18 cellular contexts compared by ENCODE assay signal in the genomic region with DNA sequence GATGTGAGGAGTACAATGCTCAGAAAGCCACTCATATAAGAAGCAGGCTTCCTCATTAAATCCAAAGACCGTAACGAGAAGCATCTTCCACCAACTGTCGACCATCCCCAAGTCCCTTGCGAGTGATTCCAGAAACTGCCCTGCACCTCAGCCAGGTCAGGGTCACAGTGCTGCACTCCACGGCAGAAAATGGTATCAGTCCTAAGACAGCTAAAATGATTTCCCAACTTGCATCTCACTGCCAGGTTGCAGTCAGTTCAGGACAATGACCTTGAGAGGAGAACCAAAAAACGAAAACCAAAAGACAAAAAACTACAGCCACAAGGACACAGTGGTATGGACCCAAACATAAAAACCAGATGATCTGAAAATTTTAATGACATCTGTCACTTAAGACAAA.
"Had no signal": no experiment of that assay in that cellular context is flagged by ENCODE, and none has a peak within 500 bp of the region (broad histone marks: within the 10 kb centered on the region; RNA-seq: fewer than 3 reads in every experiment).

No MANE protein-coding gene starts in this region.

- H3K4me3 Mint-ChIP-seq: naive B cell; stimulated activated naive CD8-positive, alpha-beta T cell treated with anti-CD3 and anti-CD28 coated beads, Interleukin-15, Interleukin-2, amounts not matched to agents 100 ng/mL and 50 ng/mL, for 24 hours had no signal

- H3K4me3 ChIP-seq: colonic mucosa, heart left ventricle, left lung, lung, tibial nerve, upper lobe of right lung, vagina had no signal

- H3K27me3 Mint-ChIP-seq: naive B cell; stimulated activated naive CD8-positive, alpha-beta T cell treated with anti-CD3 and anti-CD28 coated beads, Interleukin-15, Interleukin-2, amounts not matched to agents 100 ng/mL and 50 ng/mL, for 24 hours had no signal

- H3K9me3 ChIP-seq: colonic mucosa, heart left ventricle, left lung, neutrophil, tibial nerve, upper lobe of right lung, vagina had no signal

- H3K4me1 ChIP-seq: colonic mucosa, heart left ventricle, tibial nerve, upper lobe of right lung, vagina had no signal

- H3K27me3 ChIP-seq: colonic mucosa, heart left ventricle, left lung, neutrophil, tibial nerve, upper lobe of right lung, vagina had no signal

- H3K27ac ChIP-seq: colonic mucosa, heart left ventricle, left lung, neutrophil, tibial nerve, upper lobe of right lung, vagina had no signal

- H3K9me3 Mint-ChIP-seq: naive B cell; stimulated activated naive CD8-positive, alpha-beta T cell treated with anti-CD3 and anti-CD28 coated beads, Interleukin-15, Interleukin-2, amounts not matched to agents 100 ng/mL and 50 ng/mL, for 24 hours had no signal

- DNase-seq: cerebellar nuclear complex; colonic mucosa; dermis blood vessel endothelial cell; foreskin melanocyte; heart left ventricle; hypothalamus; left lung; mesendoderm; naive B cell; posterior cingulate gyrus; small intestine; stimulated activated CD4-positive, alpha-beta T cell treated with anti-CD3 and anti-CD28 coated beads, Interleukin-12 subunit alpha, Interleukin-12 subunit beta, amount 100 ng/mL, for 4 hours; upper lobe of right lung had no signal

- ATAC-seq: heart left ventricle, left lung, upper lobe of right lung had no signal

- H3K27ac Mint-ChIP-seq: stimulated activated naive CD8-positive, alpha-beta T cell treated with anti-CD3 and anti-CD28 coated beads, Interleukin-15, Interleukin-2, amounts not matched to agents 100 ng/mL and 50 ng/mL, for 24 hours had no signal
